ENCODE assay signal across 8 cellular contexts in genomic region chr3:194138098-194138474, GRCh38. TPM values are rescaled to one million over a fixed set of nuclear protein-coding genes. Genes with fewer than 3 reads are reported as not detected.
DNase-seq lines count a peak whose midpoint lies in the region; ATAC-seq, FAIRE-seq and TF ChIP-seq lines count a peak whose summit lies in the region.

No MANE protein-coding gene starts in this region.

- no peak for FAIRE-seq in GM12892 (lab: Jason Lieb, UNC)

- H3K36me3 ChIP-seq in subcutaneous abdominal adipose tissue (ENCODE audit: control insufficient read depth in 5 of 5, insufficient read depth in 5 of 5, low read length in 5 of 5): peaks cover 0 to 3% (median 0%) of the 10 kb centered on the region in 5 donors

- H3K9me3 ChIP-seq in subcutaneous abdominal adipose tissue (ENCODE audit: control insufficient read depth in 5 of 5, low read length in 5 of 5): peaks cover 0 to 4% (median 0%) of the 10 kb centered on the region in 5 donors

- no peaks in the 10 kb centered on the region for H3K9me3 Mint-ChIP-seq in T-helper 1 cell treated with Interleukin-12 subunit alpha and Interleukin-12 subunit beta and Interleukin-4 antibody, amounts not matched to agents 30 μg/mL and 1 μg/mL, for 36 hours
- H3K9me3 Mint-ChIP-seq in activated T-helper 17 cell treated with anti-CD3 and anti-CD28 coated beads, Interleukin-2, amount 50 U/mL, for 72 hours: no peaks in the 10 kb centered on the region
- H3K9me3 Mint-ChIP-seq in immature natural killer cell: peaks cover 0 to 2% (median 0%) of the 10 kb centered on the region in 6 donors

- no peak for DNase-seq in T-helper 1 cell
- DNase-seq in immature natural killer cell: no peak
- DNase-seq in GM12892 (ENCODE audit: insufficient read length): no peak
- no peak for DNase-seq in G401 (ENCODE audit: low spot score)
- DNase-seq in ACHN: no peak

- peak overlapping the region; percentile 48 to 91 (median 87) for H3K4me3 ChIP-seq in subcutaneous abdominal adipose tissue (ENCODE audit: low read depth in 1 of 5, low read length in 5 of 5)

- H3K36me3 Mint-ChIP-seq in T-helper 1 cell treated with Interleukin-12 subunit alpha and Interleukin-12 subunit beta and Interleukin-4 antibody, amounts not matched to agents 30 μg/mL and 1 μg/mL, for 36 hours (ENCODE audit: low read depth): peaks cover 3% of the 10 kb centered on the region
- no peaks in the 10 kb centered on the region for H3K36me3 Mint-ChIP-seq in activated T-helper 17 cell treated with anti-CD3 and anti-CD28 coated beads, Interleukin-2, amount 50 U/mL, for 72 hours (ENCODE audit: low read depth)
- no peaks in the 10 kb centered on the region for H3K36me3 Mint-ChIP-seq in immature natural killer cell

- H3K4me3 Mint-ChIP-seq in T-helper 1 cell treated with Interleukin-12 subunit alpha and Interleukin-12 subunit beta and Interleukin-4 antibody, amounts not matched to agents 30 μg/mL and 1 μg/mL, for 36 hours: peak overlapping the region; percentile 63
- peak overlapping the region; percentile 86 for H3K4me3 Mint-ChIP-seq in activated T-helper 17 cell treated with anti-CD3 and anti-CD28 coated beads, Interleukin-2, amount 50 U/mL, for 72 hours
- H3K4me3 Mint-ChIP-seq in immature natural killer cell: peak overlapping the region in 4 of 5 donors; percentile 32 to 68 (median 48)

- no peak for TF ChIP-seq POLR2A in GM12892 (IDR thresholded peaks at IDR 0.05; ENCODE audit: low read depth, low read length)

- no peak overlapping the region for H3K27ac ChIP-seq in subcutaneous abdominal adipose tissue (ENCODE audit: low read depth, low read length)

- H3K27me3 ChIP-seq in subcutaneous abdominal adipose tissue (ENCODE audit: control insufficient read depth in 5 of 5, insufficient read depth in 4 of 5, low read length in 5 of 5): peaks cover 0 to 12% (median 0%) of the 10 kb centered on the region in 5 donors

- H3K4me1 ChIP-seq in subcutaneous abdominal adipose tissue (ENCODE audit: control insufficient read depth in 5 of 5, insufficient read depth in 5 of 5, low read length in 5 of 5): peaks cover 32 to 78% (median 66%) of the 10 kb centered on the region in 5 donors

- peak overlapping the region in 2 of 5 donors; percentile 45 to 68 for H3K9ac ChIP-seq in subcutaneous abdominal adipose tissue (ENCODE audit: low read length in 5 of 5)

- H3K27ac Mint-ChIP-seq in T-helper 1 cell treated with Interleukin-12 subunit alpha and Interleukin-12 subunit beta and Interleukin-4 antibody, amounts not matched to agents 30 μg/mL and 1 μg/mL, for 36 hours: no peak overlapping the region
- no peak overlapping the region for H3K27ac Mint-ChIP-seq in activated T-helper 17 cell treated with anti-CD3 and anti-CD28 coated beads, Interleukin-2, amount 50 U/mL, for 72 hours
- peak overlapping the region in 2 of 6 donors; percentile 40 to 45 for H3K27ac Mint-ChIP-seq in immature natural killer cell

- in situ Hi-C loops in G401 (cut with HindIII; ENCODE audit: low sequenced_read_pairs) (loop anchor here (10.0 kb wide), 1 partner anchor 153 kb away; no protein-coding TSS in a partner anchor), ACHN (cut with HindIII; ENCODE audit: low pct_ligation_motif_present, low pct_unique_long_range_greater_than_20kb, low sequenced_read_pairs) (no loop called here)

- ATAC-seq in activated T-helper 17 cell treated with anti-CD3 and anti-CD28 coated beads, Interleukin-2, amount 50 U/mL, for 72 hours (replicated peaks): no peak

- peaks cover 56% of the 10 kb centered on the region for H3K27me3 Mint-ChIP-seq in T-helper 1 cell treated with Interleukin-12 subunit alpha and Interleukin-12 subunit beta and Interleukin-4 antibody, amounts not matched to agents 30 μg/mL and 1 μg/mL, for 36 hours (ENCODE audit: low read depth)
- H3K27me3 Mint-ChIP-seq in activated T-helper 17 cell treated with anti-CD3 and anti-CD28 coated beads, Interleukin-2, amount 50 U/mL, for 72 hours: peaks cover 28% of the 10 kb centered on the region
- peaks cover 41 to 65% (median 49%) of the 10 kb centered on the region in 3 donors for H3K27me3 Mint-ChIP-seq in immature natural killer cell (ENCODE audit: low read depth in 3 of 3)

- H3K4me1 Mint-ChIP-seq in T-helper 1 cell treated with Interleukin-12 subunit alpha and Interleukin-12 subunit beta and Interleukin-4 antibody, amounts not matched to agents 30 μg/mL and 1 μg/mL, for 36 hours (ENCODE audit: low read depth): peaks cover 44% of the 10 kb centered on the region
- H3K4me1 Mint-ChIP-seq in activated T-helper 17 cell treated with anti-CD3 and anti-CD28 coated beads, Interleukin-2, amount 50 U/mL, for 72 hours: peaks cover 22% of the 10 kb centered on the region
- H3K4me1 Mint-ChIP-seq in immature natural killer cell: peaks cover 33 to 57% of the 10 kb centered on the region in 2 donors

RNA-seq across cellular contexts. Expression of gene HES1, which starts 2.1 kb away (rescaled TPM):
- 1 to 10 TPM in 1 of 2 donors, under 1 TPM in 1; 0.58 to 4.0 TPM for total RNA-seq in activated T-helper 17 cell treated with anti-CD3 and anti-CD28 coated beads, Interleukin-2, amount 50 U/mL, for 72 hours
- polyA plus RNA-seq in immature natural killer cell: not detected
- polyA plus RNA-seq in GM12892 (2012; ENCODE audit: missing spikeins): 4.3 TPM
- total RNA-seq in G401 (2014; rRNA removed; shearing (Covaris generic)): 3.3 and 6.6 TPM in 2 replicates
